ENCODE assay signal across 21 cellular contexts in the genomic region with DNA sequence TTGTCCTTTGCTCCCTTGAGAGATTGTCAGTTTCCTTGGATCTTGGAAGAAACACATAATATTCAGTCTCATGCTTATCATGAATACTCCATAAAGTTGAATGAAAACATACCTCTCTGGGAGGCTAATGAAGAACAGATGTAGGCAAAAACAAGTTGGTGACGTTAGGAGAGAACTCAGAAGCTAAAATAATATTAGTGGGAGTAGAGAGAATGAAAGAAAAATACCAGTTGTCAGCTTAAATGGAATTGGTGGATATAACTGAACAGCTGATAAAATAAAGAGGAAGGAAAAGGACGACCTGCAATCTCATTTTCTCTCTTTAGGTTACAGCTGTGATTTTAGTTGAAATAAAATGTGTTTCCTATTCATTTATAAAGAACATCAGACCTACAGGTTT.
DNase-seq lines count a peak whose midpoint lies in the region; ATAC-seq and TF ChIP-seq lines count a peak whose summit lies in the region.
"Had no signal": no experiment of that assay in that cellular context is flagged by ENCODE, and none has a peak within 500 bp of the region (broad histone marks: within the 10 kb centered on the region; RNA-seq: fewer than 3 reads in every experiment).

No MANE protein-coding gene starts in this region.

- H3K27ac ChIP-seq in fibroblast of lung (ENCODE audit: insufficient read depth, low read length): no peak overlapping the region
- H3K27ac ChIP-seq: right atrium auricular region, thoracic aorta had no signal

- H3K9me3 Mint-ChIP-seq in osteocyte (ENCODE audit: unreplicated experiment): no peaks in the 10 kb centered on the region
- H3K9me3 Mint-ChIP-seq in activated CD4-positive, alpha-beta memory T cell treated with anti-CD3 and anti-CD28 coated beads for 36 hours: no peaks in the 10 kb centered on the region
- H3K9me3 Mint-ChIP-seq: activated naive CD4-positive, alpha-beta T cell treated with anti-CD3 and anti-CD28 coated beads for 36 hours; H9; immature natural killer cell; natural killer cell treated with Interleukin-12 subunit alpha and Interleukin-12 subunit beta and Interleukin-15 and Interleukin-18, amount 100 ng/mL, for 72 hours had no signal

- no peaks in the 10 kb centered on the region for H4K20me1 ChIP-seq in fibroblast of lung (ENCODE audit: control insufficient read depth, extremely low read depth, insufficient read depth, low read length)

- no peak for ATAC-seq in left cardiac atrium
- ATAC-seq: natural killer cell treated with Interleukin-12 subunit alpha and Interleukin-12 subunit beta and Interleukin-15 and Interleukin-18, amount 100 ng/mL, for 72 hours had no signal

- H3K4me1 ChIP-seq in adipocyte (ENCODE audit: control insufficient read depth, insufficient read depth, low read length) (peaks cover 7% of the 10 kb centered on the region), fibroblast of lung (ENCODE audit: control insufficient read depth, extremely low read depth, insufficient read depth, low read length) (no peaks in the 10 kb centered on the region)

- H3K79me2 ChIP-seq in fibroblast of lung (ENCODE audit: control insufficient read depth, insufficient read depth, low read length): no peaks in the 10 kb centered on the region

- H3K27me3 Mint-ChIP-seq in osteocyte (ENCODE audit: unreplicated experiment): no peaks in the 10 kb centered on the region
- H3K27me3 Mint-ChIP-seq in activated CD4-positive, alpha-beta memory T cell treated with anti-CD3 and anti-CD28 coated beads for 36 hours: no peaks in the 10 kb centered on the region
- H3K27me3 Mint-ChIP-seq: natural killer cell treated with Interleukin-12 subunit alpha and Interleukin-12 subunit beta and Interleukin-15 and Interleukin-18, amount 100 ng/mL, for 72 hours had no signal

- H3K27me3 ChIP-seq in adipocyte (replicated peaks; ENCODE audit: control insufficient read depth, insufficient read depth, low read length) (no peaks in the 10 kb centered on the region), fibroblast of lung (ENCODE audit: control insufficient read depth, insufficient read depth, low read length) (no peaks in the 10 kb centered on the region)
- H3K27me3 ChIP-seq: right atrium auricular region had no signal

- H3K9me3 ChIP-seq in adipocyte (ENCODE audit: control insufficient read depth, low read length) (no peaks in the 10 kb centered on the region), fibroblast of lung (ENCODE audit: control insufficient read depth, insufficient read depth, low read depth, low read length) (no peaks in the 10 kb centered on the region)
- H3K9me3 ChIP-seq: right atrium auricular region, thoracic aorta had no signal

- no peaks in the 10 kb centered on the region for H3K36me3 Mint-ChIP-seq in osteocyte (ENCODE audit: unreplicated experiment)
- H3K36me3 Mint-ChIP-seq in activated CD4-positive, alpha-beta memory T cell treated with anti-CD3 and anti-CD28 coated beads for 36 hours: no peaks in the 10 kb centered on the region
- H3K36me3 Mint-ChIP-seq: immature natural killer cell; natural killer cell treated with Interleukin-12 subunit alpha and Interleukin-12 subunit beta and Interleukin-15 and Interleukin-18, amount 100 ng/mL, for 72 hours had no signal

- H2AFZ ChIP-seq in fibroblast of lung (ENCODE audit: low read length): no peak overlapping the region

- TF ChIP-seq CTCF in fibroblast of lung (conservative IDR thresholded peaks at IDR 0.05 in 1 of 2, IDR thresholded peaks at IDR 0.05 in 1 of 2; ENCODE audit: low read depth in 1 of 2, low read length in 2 of 2): no peak
- TF ChIP-seq CTCF in osteocyte (IDR thresholded peaks at IDR 0.05): no peak

- POLR2A ChIA-PET in activated CD4-positive, alpha-beta memory T cell treated with anti-CD3 and anti-CD28 coated beads for 36 hours (lab: Charles Lee): no interaction called here

- CTCF ChIA-PET in activated CD4-positive, alpha-beta memory T cell treated with anti-CD3 and anti-CD28 coated beads for 36 hours (lab: Charles Lee): no interaction called here

- H3K9ac ChIP-seq in adipocyte (ENCODE audit: low read length) (no peak overlapping the region), fibroblast of lung (ENCODE audit: insufficient read depth, low read length) (no peak overlapping the region)

- H3K4me3 ChIP-seq in adipocyte (ENCODE audit: low read length) (no peak overlapping the region), fibroblast of lung (replicated peaks in 1 of 4; ENCODE audit: control extremely low read depth in 1 of 4, insufficient read depth in 1 of 4, low read depth in 3 of 4, low read length in 4 of 4) (no peak overlapping the region)
- H3K4me3 ChIP-seq: right atrium auricular region, thoracic aorta had no signal

- peak; percentile 54 for DNase-seq in EH (ENCODE audit: low read depth)
- peak; percentile 81 for DNase-seq in adipocyte (ENCODE audit: low read depth)
- peak; percentile 60 to 65 for DNase-seq in fibroblast of lung (ENCODE audit: low read depth in 2 of 2)
- no peak for DNase-seq in osteocyte (ENCODE audit: extremely low spot score, unreplicated experiment)
- DNase-seq in activated CD4-positive, CD25-positive, alpha-beta regulatory T cell treated with anti-CD3 and anti-CD28 coated beads, Interleukin-2, amount 50 U/mL, for 72 hours: no peak
- no peak for DNase-seq in left cardiac atrium
- DNase-seq in activated CD4-positive, alpha-beta memory T cell treated with anti-CD3 and anti-CD28 coated beads for 36 hours: no peak
- DNase-seq in CD1c-positive myeloid dendritic cell (ENCODE audit: extremely low spot score): no peak
- DNase-seq: activated naive CD4-positive, alpha-beta T cell treated with anti-CD3 and anti-CD28 coated beads for 36 hours; AML-193; central memory CD4-positive, alpha-beta T cell; H9; immature natural killer cell; NCI-H1694; NCI-H345; SHP77; stimulated activated CD4-positive, alpha-beta T cell treated with anti-CD3 and anti-CD28 coated beads, Interleukin-4, amount 100 ng/mL, for 1 hour; T1000 had no signal

- H3K4me2 ChIP-seq in fibroblast of lung (ENCODE audit: extremely low read depth, insufficient read depth, low read length): no peak overlapping the region

- no peak overlapping the region for H3K4me3 Mint-ChIP-seq in osteocyte (ENCODE audit: unreplicated experiment)
- no peak overlapping the region for H3K4me3 Mint-ChIP-seq in activated CD4-positive, alpha-beta memory T cell treated with anti-CD3 and anti-CD28 coated beads for 36 hours
- H3K4me3 Mint-ChIP-seq: activated naive CD4-positive, alpha-beta T cell treated with anti-CD3 and anti-CD28 coated beads for 36 hours; H9; immature natural killer cell; natural killer cell treated with Interleukin-12 subunit alpha and Interleukin-12 subunit beta and Interleukin-15 and Interleukin-18, amount 100 ng/mL, for 72 hours had no signal

- H3K36me3 ChIP-seq in adipocyte (ENCODE audit: control insufficient read depth, insufficient read depth, low read length, severe bottlenecking) (no peaks in the 10 kb centered on the region), fibroblast of lung (ENCODE audit: control insufficient read depth, insufficient read depth, low read length) (no peaks in the 10 kb centered on the region)
- H3K36me3 ChIP-seq: right atrium auricular region, thoracic aorta had no signal

- H3K27ac Mint-ChIP-seq in osteocyte (ENCODE audit: unreplicated experiment): peak overlapping the region; percentile 82
- no peak overlapping the region for H3K27ac Mint-ChIP-seq in activated CD4-positive, alpha-beta memory T cell treated with anti-CD3 and anti-CD28 coated beads for 36 hours
- H3K27ac Mint-ChIP-seq: activated naive CD4-positive, alpha-beta T cell treated with anti-CD3 and anti-CD28 coated beads for 36 hours; H9; immature natural killer cell; natural killer cell treated with Interleukin-12 subunit alpha and Interleukin-12 subunit beta and Interleukin-15 and Interleukin-18, amount 100 ng/mL, for 72 hours had no signal

- intact Hi-C loops in left cardiac atrium (cut with DNase I): no loop called here
- intact Hi-C loops in activated CD4-positive, alpha-beta memory T cell treated with anti-CD3 and anti-CD28 coated beads for 36 hours (cut with micrococcal nuclease): no loop called here

- H3K4me1 Mint-ChIP-seq in osteocyte (ENCODE audit: unreplicated experiment): peaks cover 57% of the 10 kb centered on the region
- H3K4me1 Mint-ChIP-seq in activated CD4-positive, alpha-beta memory T cell treated with anti-CD3 and anti-CD28 coated beads for 36 hours (ENCODE audit: low read depth): no peaks in the 10 kb centered on the region

Comparison
In these comparisons a context has a peak if more than half of its experiments do, and no peak if none do; other contexts are left out.
1. DNase-seq: peak in EH (single experiment), adipocyte (single experiment) and fibroblast of lung (2 of 2); none in osteocyte (single experiment), activated CD4-positive, CD25-positive, alpha-beta regulatory T cell treated with anti-CD3 and anti-CD28 coated beads, Interleukin-2, amount 50 U/mL, for 72 hours (single experiment), left cardiac atrium (single experiment), activated CD4-positive, alpha-beta memory T cell treated with anti-CD3 and anti-CD28 coated beads for 36 hours (single experiment) and CD1c-positive myeloid dendritic cell (single experiment).